Comparison of ENCODE assay signal across 20 cellular contexts in genomic region chr4:148273501-148273986, GRCh38.
DNase-seq lines count a peak whose midpoint lies in the region; ATAC-seq, FAIRE-seq and TF ChIP-seq lines count a peak whose summit lies in the region.
"Had no signal": no experiment of that assay in that cellular context is flagged by ENCODE, and none has a peak within 500 bp of the region (broad histone marks: within the 10 kb centered on the region; RNA-seq: fewer than 3 reads in every experiment).

No MANE protein-coding gene starts in this region.

- H3K36me3 Mint-ChIP-seq in MCF 10A (ENCODE audit: insufficient read depth, unreplicated experiment) (no peaks in the 10 kb centered on the region), type B pancreatic cell (no peaks in the 10 kb centered on the region), natural killer cell (no peaks in the 10 kb centered on the region)
- H3K36me3 Mint-ChIP-seq: activated naive CD8-positive, alpha-beta T cell treated with anti-CD3 and anti-CD28 coated beads, Interleukin-2, amount 10 ng/mL, durations not matched to agents 7 days and 5 days had no signal

- no peak overlapping the region for H3K56ac ChIP-seq in H1 (replicated peaks; ENCODE audit: insufficient read length, low read depth, low read length)

- DNase-seq in MCF 10A (ENCODE audit: unreplicated experiment): peak; percentile 7
- no peak for DNase-seq in mammary epithelial cell
- DNase-seq in H1 (ENCODE audit: low read depth in 1 of 2, low spot score in 2 of 2): no peak
- no peak for DNase-seq in left lung
- no peak for DNase-seq in type B pancreatic cell (ENCODE audit: extremely low spot score, unreplicated experiment)
- DNase-seq in GM23248: no peak
- DNase-seq in natural killer cell: no peak
- no peak for DNase-seq in nucleus accumbens (lab: John Stamatoyannopoulos, UW)
- DNase-seq: activated CD4-positive, alpha-beta T cell treated with anti-CD3 and anti-CD28 coated beads, Interleukin-2, amount 10 ng/mL, durations not matched to agents 24 days and 14 days; activated naive CD8-positive, alpha-beta T cell treated with anti-CD3 and anti-CD28 coated beads, Interleukin-2, amount 10 ng/mL, durations not matched to agents 7 days and 5 days; activated T-cell treated with anti-CD3 and anti-CD28 coated beads, Interleukin-2, amount 50 U/mL, for 24 hours; Caco-2; foreskin fibroblast; NCI-H1105; stimulated activated CD4-positive, alpha-beta T cell treated with anti-CD3 and anti-CD28 coated beads, Interleukin-4, amount 100 ng/mL, for 4 hours; T1000 had no signal

- H3K9me2 ChIP-seq in GM23248 (ENCODE audit: insufficient read depth): no peaks in the 10 kb centered on the region

- no peak overlapping the region for H2BK20ac ChIP-seq in H1 (ENCODE audit: low read length)

- no peak overlapping the region for H3K9ac ChIP-seq in mammary epithelial cell (ENCODE audit: insufficient read depth, low read length)
- H3K9ac ChIP-seq in H1 (replicated peaks in 1 of 4; ENCODE audit: extremely low read depth in 1 of 4, low read depth in 3 of 4, low read length in 3 of 4): no peak overlapping the region
- no peak overlapping the region for H3K9ac ChIP-seq in GM23248

- H3K9me3 Mint-ChIP-seq in MCF 10A (ENCODE audit: unreplicated experiment): no peaks in the 10 kb centered on the region
- peaks cover 7% of the 10 kb centered on the region for H3K9me3 Mint-ChIP-seq in type B pancreatic cell
- H3K9me3 Mint-ChIP-seq in natural killer cell: peaks cover 0 to 3% of the 10 kb centered on the region in 2 donors
- H3K9me3 Mint-ChIP-seq: activated CD4-positive, alpha-beta T cell treated with anti-CD3 and anti-CD28 coated beads, Interleukin-2, amount 10 ng/mL, durations not matched to agents 24 days and 14 days; activated T-cell treated with anti-CD3 and anti-CD28 coated beads, Interleukin-2, amount 50 U/mL, for 24 hours had no signal

- H3F3A ChIP-seq in GM23248 (ENCODE audit: insufficient read depth): no peaks in the 10 kb centered on the region

- no peak for TF ChIP-seq CTCF in MCF 10A (IDR thresholded peaks at IDR 0.05; ENCODE audit: unreplicated experiment)
- no peak for TF ChIP-seq CTCF in mammary epithelial cell (conservative IDR thresholded peaks at IDR 0.05 in 1 of 2, IDR thresholded peaks at IDR 0.05 in 1 of 2; ENCODE audit: extremely low read depth in 1 of 2, insufficient read depth in 1 of 2, low read depth in 1 of 2, low read length in 2 of 2)
- TF ChIP-seq CTCF in H1 (IDR thresholded peaks at IDR 0.05; ENCODE audit: control extremely low read depth in 1 of 3, insufficient read depth in 1 of 3, low read depth in 1 of 3, low read length in 3 of 3): no peak
- no peak for TF ChIP-seq CTCF in left lung (IDR thresholded peaks at IDR 0.05)
- no peak for TF ChIP-seq CTCF in type B pancreatic cell (conservative IDR thresholded peaks at IDR 0.05)
- TF ChIP-seq CTCF in natural killer cell (IDR thresholded peaks at IDR 0.05): no peak

- H2BK120ac ChIP-seq in H1 (replicated peaks; ENCODE audit: low read depth, low read length): peak overlapping the region; percentile 47

- no peak overlapping the region; the same call in 1 of the 2 replicates for H2BK5ac ChIP-seq in H1 (ENCODE audit: low read depth, low read length)

- POLR2A ChIA-PET in MCF 10A (lab: Yijun Ruan, JAX): no interaction called here
- POLR2A ChIA-PET in H1 (lab: Charles Lee; ENCODE audit: partially characterized antibody): no interaction called here

- H3K4me1 Mint-ChIP-seq in MCF 10A (ENCODE audit: insufficient read depth, unreplicated experiment) (peaks cover 7% of the 10 kb centered on the region), type B pancreatic cell (ENCODE audit: unreplicated experiment) (peaks cover 9% of the 10 kb centered on the region), natural killer cell (no peaks in the 10 kb centered on the region)
- H3K4me1 Mint-ChIP-seq: activated CD4-positive, alpha-beta T cell treated with anti-CD3 and anti-CD28 coated beads, Interleukin-2, amount 10 ng/mL, durations not matched to agents 24 days and 14 days; activated naive CD8-positive, alpha-beta T cell treated with anti-CD3 and anti-CD28 coated beads, Interleukin-2, amount 10 ng/mL, durations not matched to agents 7 days and 5 days had no signal

- H3K27ac ChIP-seq in mammary epithelial cell (ENCODE audit: insufficient read depth, low read depth, low read length) (no peak overlapping the region), H1 (ENCODE audit: low read depth, low read length) (no peak overlapping the region; the same call in 1 of the 2 replicates), left lung (no peak overlapping the region), GM23248 (no peak overlapping the region)
- H3K27ac ChIP-seq: cardiac muscle cell, SJSA1 had no signal

- H3K27ac Mint-ChIP-seq in MCF 10A (ENCODE audit: low read depth, unreplicated experiment) (peak overlapping the region; percentile 2), type B pancreatic cell (peak overlapping the region; percentile 50), natural killer cell (no peak overlapping the region)
- H3K27ac Mint-ChIP-seq: activated CD4-positive, alpha-beta T cell treated with anti-CD3 and anti-CD28 coated beads, Interleukin-2, amount 10 ng/mL, durations not matched to agents 24 days and 14 days; activated naive CD8-positive, alpha-beta T cell treated with anti-CD3 and anti-CD28 coated beads, Interleukin-2, amount 10 ng/mL, durations not matched to agents 7 days and 5 days; activated T-cell treated with anti-CD3 and anti-CD28 coated beads, Interleukin-2, amount 50 U/mL, for 24 hours had no signal

- no peak for TF ChIP-seq RAD21 in H1 (IDR thresholded peaks at IDR 0.05 in 1 of 2, conservative IDR thresholded peaks at IDR 0.05 in 1 of 2; ENCODE audit: low read depth in 2 of 2, low read length in 2 of 2)

- no peaks in the 10 kb centered on the region for H3K9me3 ChIP-seq in mammary epithelial cell (replicated peaks; ENCODE audit: insufficient read depth, low read length)
- H3K9me3 ChIP-seq in H1 (ENCODE audit: insufficient read depth in 2 of 2, low read depth in 1 of 2, low read length in 1 of 2): no peaks in the 10 kb centered on the region
- no peaks in the 10 kb centered on the region for H3K9me3 ChIP-seq in left lung
- H3K9me3 ChIP-seq in GM23248 (ENCODE audit: low read depth): no peaks in the 10 kb centered on the region
- H3K9me3 ChIP-seq: Caco-2, SJSA1 had no signal

- peak overlapping the region; percentile 7 for H4K91ac ChIP-seq in H1 (replicated peaks; ENCODE audit: insufficient read length, low read length)

- no peak overlapping the region for H2AFZ ChIP-seq in mammary epithelial cell (ENCODE audit: low read depth, low read length)
- no peak overlapping the region for H2AFZ ChIP-seq in H1 (ENCODE audit: low read length)
- no peak overlapping the region for H2AFZ ChIP-seq in GM23248

- ATAC-seq in left lung (peak; percentile 11), natural killer cell (no peak)
- ATAC-seq: K562 had no signal

- no peaks in the 10 kb centered on the region for H3K27me3 ChIP-seq in mammary epithelial cell (ENCODE audit: insufficient read depth, low read length)
- H3K27me3 ChIP-seq in H1 (replicated peaks in 1 of 4; ENCODE audit: control insufficient read depth in 3 of 4, extremely low read depth in 1 of 4, insufficient read depth in 3 of 4, low read length in 3 of 4): no peaks in the 10 kb centered on the region
- H3K27me3 ChIP-seq in left lung: no peaks in the 10 kb centered on the region
- no peaks in the 10 kb centered on the region for H3K27me3 ChIP-seq in GM23248 (replicated peaks; ENCODE audit: insufficient read depth)
- H3K27me3 ChIP-seq: cardiac muscle cell, SJSA1 had no signal

- no peak overlapping the region for H3K18ac ChIP-seq in H1 (ENCODE audit: extremely low read depth, low read length)

- H3K4me3 ChIP-seq in mammary epithelial cell (replicated peaks in 1 of 3; ENCODE audit: insufficient read depth in 1 of 3, low read depth in 2 of 3, low read length in 3 of 3) (no peak overlapping the region), H1 (ENCODE audit: extremely low read depth in 1 of 4, insufficient read depth in 2 of 4, low read depth in 3 of 4, low read length in 4 of 4) (no peak overlapping the region), left lung (no peak overlapping the region), GM23248 (no peak overlapping the region)
- H3K4me3 ChIP-seq: cardiac muscle cell, K562, SJSA1 had no signal

- H3K36me3 ChIP-seq in mammary epithelial cell (ENCODE audit: insufficient read depth, low read length) (no peaks in the 10 kb centered on the region), H1 (ENCODE audit: control insufficient read depth in 2 of 4, insufficient read depth in 4 of 4, low read length in 3 of 4) (no peaks in the 10 kb centered on the region), left lung (no peaks in the 10 kb centered on the region), GM23248 (ENCODE audit: low read depth) (no peaks in the 10 kb centered on the region)
- H3K36me3 ChIP-seq: cardiac muscle cell, SJSA1 had no signal

- no peak overlapping the region for H3K4ac ChIP-seq in H1 (replicated peaks; ENCODE audit: insufficient read length, low read depth, low read length)

- FAIRE-seq in H1 (lab: Jason Lieb, UNC): no peak
- FAIRE-seq: endometrium, K562 had no signal

- H3K14ac ChIP-seq in H1 (ENCODE audit: insufficient read length): no peak overlapping the region

- H3K4me3 Mint-ChIP-seq in MCF 10A (ENCODE audit: unreplicated experiment) (no peak overlapping the region), type B pancreatic cell (peak overlapping the region; percentile 45), natural killer cell (no peak overlapping the region)
- H3K4me3 Mint-ChIP-seq: activated CD4-positive, alpha-beta T cell treated with anti-CD3 and anti-CD28 coated beads, Interleukin-2, amount 10 ng/mL, durations not matched to agents 24 days and 14 days; activated naive CD8-positive, alpha-beta T cell treated with anti-CD3 and anti-CD28 coated beads, Interleukin-2, amount 10 ng/mL, durations not matched to agents 7 days and 5 days; activated T-cell treated with anti-CD3 and anti-CD28 coated beads, Interleukin-2, amount 50 U/mL, for 24 hours had no signal

- intact Hi-C loops in MCF 10A (cut with micrococcal nuclease) (no loop called here), mammary epithelial cell (cut with micrococcal nuclease) (no loop called here), left lung (cut with DNase I) (no loop called here), natural killer cell (cut with micrococcal nuclease) (no loop called here)

- BruUV-seq in MCF 10A (replicated peaks; lab: Mats Ljungman, UMichigan): no TSS peak
- BruUV-seq in mammary epithelial cell (replicated peaks; lab: Mats Ljungman, UMichigan): no TSS peak

- no peak overlapping the region for H2BK15ac ChIP-seq in H1 (ENCODE audit: low read length)

- no peak overlapping the region for H3K23ac ChIP-seq in H1 (ENCODE audit: insufficient read length)

- WGBS in mammary epithelial cell (ENCODE audit: low coverage, missing lambda C conversion rate): 35% methylated on average over 3 of the region's 3 CpGs
- 100% methylated on average over 2 of the region's 3 CpGs; no CpG with 5 or more reads in 1 of the 2 experiments for WGBS in H1 (ENCODE audit: extremely low coverage in 1 of 2, insufficient coverage in 1 of 2, insufficient read length in 1 of 2, insufficient replicate concordance in 2 of 2, low coverage in 1 of 2, low lambda C conversion rate in 2 of 2, missing lambda C conversion rate in 1 of 2), 2 experiments
- 35 to 39% methylated on average over 3 of the region's 3 CpGs for WGBS in GM23248 (ENCODE audit: low coverage in 1 of 2, low lambda C conversion rate in 2 of 2, missing lambda C conversion rate in 2 of 2), 2 experiments

- H4K8ac ChIP-seq in H1 (ENCODE audit: extremely low read depth, insufficient read depth, low read length): no peak overlapping the region

- in situ Hi-C loops in mammary epithelial cell (cut with MboI; ENCODE audit: low sequenced_read_pairs in 2 of 2) (no loop called here), GM23248 (cut with MboI) (no loop called here)

- H3K27me3 Mint-ChIP-seq in MCF 10A (ENCODE audit: insufficient read depth, unreplicated experiment) (no peaks in the 10 kb centered on the region), type B pancreatic cell (no peaks in the 10 kb centered on the region), natural killer cell (ENCODE audit: low read depth in 2 of 2) (peaks cover 8 to 11% of the 10 kb centered on the region in 2 donors)
- H3K27me3 Mint-ChIP-seq: activated CD4-positive, alpha-beta T cell treated with anti-CD3 and anti-CD28 coated beads, Interleukin-2, amount 10 ng/mL, durations not matched to agents 24 days and 14 days; activated naive CD8-positive, alpha-beta T cell treated with anti-CD3 and anti-CD28 coated beads, Interleukin-2, amount 10 ng/mL, durations not matched to agents 7 days and 5 days; activated T-cell treated with anti-CD3 and anti-CD28 coated beads, Interleukin-2, amount 50 U/mL, for 24 hours had no signal

- H3K23me2 ChIP-seq in H1 (ENCODE audit: low read depth, low read length): no peaks in the 10 kb centered on the region

- H4K5ac ChIP-seq in H1 (ENCODE audit: insufficient read length, low read depth, low read length): no peak overlapping the region

- H3K79me1 ChIP-seq in H1 (ENCODE audit: low read depth, low read length): no peaks in the 10 kb centered on the region; the same call in 1 of the 2 replicates

- H3K4me1 ChIP-seq in mammary epithelial cell (ENCODE audit: insufficient read depth, low read length) (no peaks in the 10 kb centered on the region), H1 (replicated peaks in 1 of 4; ENCODE audit: control insufficient read depth in 3 of 4, insufficient read depth in 4 of 4, low read length in 3 of 4) (no peaks in the 10 kb centered on the region), left lung (no peaks in the 10 kb centered on the region), GM23248 (ENCODE audit: insufficient read depth) (no peaks in the 10 kb centered on the region)
- H3K4me1 ChIP-seq: Caco-2, SJSA1 had no signal

- TF ChIP-seq POLR2A in H1 (IDR thresholded peaks at IDR 0.05; ENCODE audit: control extremely low read depth in 1 of 2, low read depth in 2 of 2, low read length in 2 of 2): no peak

- H3K4me2 ChIP-seq in mammary epithelial cell (ENCODE audit: insufficient read depth, low read depth, low read length) (no peak overlapping the region), H1 (ENCODE audit: insufficient read depth in 1 of 2, low read depth in 2 of 2, low read length in 2 of 2) (no peak overlapping the region), GM23248 (ENCODE audit: unreplicated experiment) (no peak overlapping the region)

- no peak for TF ChIP-seq EP300 in H1 (IDR thresholded peaks at IDR 0.05; ENCODE audit: borderline replicate concordance in 1 of 2, low read depth in 2 of 2, low read length in 2 of 2)

- no peak overlapping the region; the same call in 1 of the 2 replicates for H2AK5ac ChIP-seq in H1 (ENCODE audit: low read depth, low read length)

- dilution Hi-C loops in mammary epithelial cell (cut with HindIII; ENCODE audit: low sequenced_read_pairs): no loop called here

- CTCF ChIA-PET in MCF 10A (lab: Yijun Ruan, JAX): interaction anchor here (0.6 kb wide), 1 partner anchor 757 kb away, joined by 3 read pairs; no protein-coding TSS in a partner anchor
- CTCF ChIA-PET in mammary epithelial cell (lab: Charles Lee; ENCODE audit: low non-redundant PET): no interaction called here
- CTCF ChIA-PET in H1 (lab: Charles Lee; ENCODE audit: partially characterized antibody): no interaction called here

- H4K20me1 ChIP-seq in mammary epithelial cell (ENCODE audit: insufficient read depth, low read length) (no peaks in the 10 kb centered on the region), H1 (replicated peaks in 1 of 2; ENCODE audit: control insufficient read depth in 1 of 2, insufficient read depth in 2 of 2, low read length in 2 of 2) (no peaks in the 10 kb centered on the region), GM23248 (ENCODE audit: insufficient read depth) (no peaks in the 10 kb centered on the region)

- peak overlapping the region; percentile 60; the same call in 1 of the 2 replicates for H2BK12ac ChIP-seq in H1 (ENCODE audit: low read depth, low read length)

- no peaks in the 10 kb centered on the region for H3K79me2 ChIP-seq in mammary epithelial cell (ENCODE audit: insufficient read depth, low read length)
- no peaks in the 10 kb centered on the region for H3K79me2 ChIP-seq in H1 (ENCODE audit: control insufficient read depth in 1 of 2, insufficient read depth in 2 of 2, low read length in 2 of 2)
- no peaks in the 10 kb centered on the region for H3K79me2 ChIP-seq in GM23248 (ENCODE audit: insufficient read depth)

Comparison
In these comparisons a context has a peak if more than half of its experiments do, and no peak if none do; other contexts are left out.
1. H3K27ac Mint-ChIP-seq: peak in MCF 10A (single experiment) and type B pancreatic cell (single experiment); none in natural killer cell (0 of 2).